16 cellular contexts compared by ENCODE assay signal in the genomic region with DNA sequence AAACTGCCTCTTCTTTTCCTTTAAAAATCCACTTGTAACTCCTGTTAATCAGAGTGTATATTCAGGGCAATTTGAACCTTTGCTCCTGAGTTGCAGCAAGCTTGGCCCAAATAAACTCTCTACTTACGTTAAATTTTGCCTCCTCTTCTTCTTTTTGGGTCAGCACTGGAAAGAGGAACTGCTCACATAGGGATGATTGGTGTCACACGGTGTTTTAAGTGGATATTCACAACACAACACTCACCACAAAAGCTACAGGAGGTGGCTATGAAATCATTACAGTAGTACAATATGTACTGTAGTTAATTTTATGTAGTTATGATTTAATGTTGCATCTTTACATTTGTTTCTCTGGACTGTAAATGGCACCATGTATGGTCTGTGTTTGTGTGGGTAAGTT.
"Had no signal": no experiment of that assay in that cellular context is flagged by ENCODE, and none has a peak within 500 bp of the region (broad histone marks: within the 10 kb centered on the region; RNA-seq: fewer than 3 reads in every experiment).

No MANE protein-coding gene starts in this region.

- H3K27me3 Mint-ChIP-seq: activated T-helper 17 cell treated with anti-CD3 and anti-CD28 coated beads, Interleukin-2, amount 50 U/mL, for 72 hours; effector memory CD8-positive, alpha-beta T cell; stimulated activated naive CD8-positive, alpha-beta T cell treated with anti-CD3 and anti-CD28 coated beads, Interleukin-15, amount 100 ng/mL, for 72 hours had no signal

- H3K4me3 Mint-ChIP-seq: nephron progenitor cell had no signal

- H3K27me3 ChIP-seq: brain microvascular endothelial cell had no signal

- H3K27ac Mint-ChIP-seq: nephron progenitor cell had no signal

- DNase-seq: activated CD4-positive, alpha-beta T cell treated with anti-CD3 and anti-CD28 coated beads for 1 hour; activated CD4-positive, alpha-beta T cell treated with anti-CD3 and anti-CD28 coated beads, Interleukin-2, amount 50 U/mL, for 4 hours; activated naive CD4-positive, alpha-beta T cell treated with anti-CD3 and anti-CD28 coated beads, Interleukin-2, amount 50 U/mL, for 16 hours; anterior cingulate cortex; brain microvascular endothelial cell; dermis blood vessel endothelial cell; effector memory CD8-positive, alpha-beta T cell; foreskin melanocyte; head of caudate nucleus; mesendoderm; nephron progenitor cell; stimulated activated naive CD8-positive, alpha-beta T cell treated with anti-CD3 and anti-CD28 coated beads, Interleukin-15, amount 100 ng/mL, for 72 hours had no signal

- H3K27ac ChIP-seq: brain microvascular endothelial cell, epithelial cell of prostate, VCaP had no signal

- H3K9me3 Mint-ChIP-seq: effector memory CD8-positive, alpha-beta T cell had no signal

- ATAC-seq: sciatic nerve had no signal
